9 cellular contexts compared by ENCODE assay signal in the genomic region with DNA sequence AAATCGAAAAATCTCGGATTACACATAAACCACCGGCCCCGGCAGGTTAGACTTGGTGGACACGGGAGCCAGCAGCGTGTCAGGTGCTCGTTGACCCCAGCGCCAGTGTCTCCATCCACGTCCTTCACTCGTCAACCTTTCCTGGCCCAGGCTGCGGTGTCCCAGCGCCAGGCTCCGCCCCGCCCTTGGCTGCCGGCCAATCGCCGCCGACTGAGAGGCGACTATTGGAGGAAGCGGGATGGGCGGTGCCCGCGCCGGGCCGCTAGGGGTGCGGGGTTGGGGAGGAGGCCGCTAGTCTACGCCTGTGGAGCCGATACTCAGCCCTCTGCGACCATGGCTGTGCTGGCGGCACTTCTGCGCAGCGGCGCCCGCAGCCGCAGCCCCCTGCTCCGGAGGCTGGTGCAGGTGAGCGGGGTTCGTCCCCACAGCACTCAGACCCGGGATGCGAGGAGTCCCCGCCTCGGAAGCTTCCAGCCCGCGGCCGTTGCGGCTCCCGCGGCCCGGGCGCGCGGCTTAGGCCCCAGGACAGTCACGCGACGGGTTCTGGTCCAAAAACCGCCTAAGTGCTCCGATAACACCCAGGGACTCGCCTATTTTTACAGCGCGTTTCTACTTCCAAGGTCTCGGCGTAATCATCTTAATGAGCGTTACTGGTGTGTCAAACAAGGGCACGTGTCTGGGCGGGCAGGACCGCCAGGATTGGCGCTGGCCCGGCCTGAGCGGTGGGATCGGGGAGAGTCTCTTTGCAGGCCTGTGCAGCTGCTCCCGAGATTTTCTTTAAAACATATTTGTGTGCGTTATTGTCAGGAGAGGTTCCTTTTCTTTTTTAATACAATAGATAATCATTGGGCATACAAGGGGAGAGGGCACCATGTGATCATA. TPM values are rescaled to one million over a fixed set of nuclear protein-coding genes. Genes with fewer than 3 reads are reported as not detected.
DNase-seq lines count a peak whose midpoint lies in the region; ATAC-seq, FAIRE-seq and TF ChIP-seq lines count a peak whose summit lies in the region.
"Had no signal": no experiment of that assay in that cellular context is flagged by ENCODE, and none has a peak within 500 bp of the region (broad histone marks: within the 10 kb centered on the region; RNA-seq: fewer than 3 reads in every experiment).

Gene ACAT1 (plus strand): TSS at position 294 of the 882 bp plus-strand sequence. CDS start 40 bp downstream, at position 334.

- H3K36me3 ChIP-seq in bronchial epithelial cell (ENCODE audit: control insufficient read depth, insufficient read depth, low read length): no peaks in the 10 kb centered on the region
- H3K36me3 ChIP-seq in spleen: no peaks in the 10 kb centered on the region

- TF ChIP-seq CTCF in WI38 (IDR thresholded peaks at IDR 0.05; ENCODE audit: low read depth, low read length) (no peak), bronchial epithelial cell (IDR thresholded peaks at IDR 0.05; ENCODE audit: insufficient read depth, low read length, severe bottlenecking) (peak; percentile 21), spleen (IDR thresholded peaks at IDR 0.05 in 8 of 11, conservative IDR thresholded peaks at IDR 0.05 in 3 of 11) (peak; percentile 44 to 84 (median 71))

- DNase-seq in AG08395 (ENCODE audit: low spot score): peak; percentile 93
- DNase-seq in NCI-H2227 (lab: John Stamatoyannopoulos, UW; ENCODE audit: unreplicated experiment): peak; percentile 89
- DNase-seq in bronchial epithelial cell (ENCODE audit: low read depth): peak; percentile 74
- DNase-seq in iPS-NIHi7 (ENCODE audit: extremely low spot score): peak; percentile 97
- DNase-seq in spleen: peak; percentile 100

- 1% methylated on average over 51 to 73 of the region's 73 CpGs for whole genome bisulfite sequencing in spleen, 5 donors

- no peak for FAIRE-seq in bronchial epithelial cell (lab: Jason Lieb, UNC)
- FAIRE-seq: colon had no signal

- peaks cover 27 to 47% (median 38%) of the 10 kb centered on the region in 6 donors for H3K4me1 ChIP-seq in spleen

- peak in 2 of 3 donors; percentile 32 to 70 for TF ChIP-seq POLR2A in spleen (IDR thresholded peaks at IDR 0.05)

- no peaks in the 10 kb centered on the region for H3K9me3 ChIP-seq in spleen

- H3K27me3 ChIP-seq in bronchial epithelial cell (ENCODE audit: control insufficient read depth, insufficient read depth, low read length): no peaks in the 10 kb centered on the region
- no peaks in the 10 kb centered on the region for H3K27me3 ChIP-seq in spleen (replicated peaks in 1 of 7)

- intact Hi-C loops in spleen (cut with DNase I; ENCODE audit: low total_unique reads): no loop called here

- peak within 1 kb of the TSS; percentile 81 for H3K4me3 ChIP-seq in WI38 (ENCODE audit: low read depth, low read length)
- peak within 1 kb of the TSS; percentile 64 for H3K4me3 ChIP-seq in bronchial epithelial cell (ENCODE audit: low read depth, low read length)
- peak within 1 kb of the TSS; percentile 72 to 91 (median 84) for H3K4me3 ChIP-seq in spleen

- ATAC-seq in GM18873 (IDR thresholded peaks at IDR 0.05; ENCODE audit: low FRiP score, unreplicated experiment) (peak; percentile 96), HG03139 (IDR thresholded peaks at IDR 0.05; ENCODE audit: unreplicated experiment) (peak; percentile 97)

- peak within 1 kb of the TSS; percentile 80 to 92 (median 88) for H3K27ac ChIP-seq in spleen

RNA-seq across cellular contexts. Expression of gene ACAT1, which starts in this region (rescaled TPM):
- total RNA-seq in bronchial epithelial cell (27.0 and 42.1 TPM in 2 replicates), spleen (100 to 1,000 TPM in 1 of 7 donors, 10 to 100 TPM in 6; 33.8 to 106 (median 61.6) TPM)
- polyA plus RNA-seq in spleen: 10 to 100 TPM; 38.1 to 56.1 (median 53.8) TPM

Comparison
In these comparisons a context has a peak if more than half of its experiments do, and no peak if none do; other contexts are left out.
1. Peak in every context shown above with its lines: DNase-seq, ATAC-seq, H3K4me3 ChIP-seq and H3K27ac ChIP-seq.